8 cellular contexts compared by ENCODE assay signal in genomic region chr18:45324489-45325111, GRCh38.
DNase-seq lines count a peak whose midpoint lies in the region; ATAC-seq and TF ChIP-seq lines count a peak whose summit lies in the region.

No MANE protein-coding gene starts in this region.

- no peaks in the 10 kb centered on the region for H4K20me1 ChIP-seq in GM23248 (ENCODE audit: insufficient read depth)

- H3K27ac Mint-ChIP-seq in progenitor cell of endocrine pancreas = no peak overlapping the region

- no peaks in the 10 kb centered on the region for H3K36me3 ChIP-seq in GM23248 (ENCODE audit: low read depth)

- TF ChIP-seq CTCF in progenitor cell of endocrine pancreas (IDR thresholded peaks at IDR 0.05; ENCODE audit: unreplicated experiment) = no peak

- no peak overlapping the region for H3K4me3 Mint-ChIP-seq in progenitor cell of endocrine pancreas (ENCODE audit: low read depth)

- H3K4me1 Mint-ChIP-seq in progenitor cell of endocrine pancreas (ENCODE audit: low read depth) = peaks cover 21% of the 10 kb centered on the region

- H3K27me3 Mint-ChIP-seq in progenitor cell of endocrine pancreas = peaks cover 31% of the 10 kb centered on the region

- peaks cover 24% of the 10 kb centered on the region for H3F3A ChIP-seq in GM23248 (ENCODE audit: insufficient read depth)

- no peaks in the 10 kb centered on the region for H3K9me3 Mint-ChIP-seq in progenitor cell of endocrine pancreas (ENCODE audit: low read depth)

- peak overlapping the region; percentile 69 for H3K27ac ChIP-seq in GM23248

- ATAC-seq in left ventricle myocardium superior = peak; percentile 56
- no peak for ATAC-seq in HG03342 (IDR thresholded peaks at IDR 0.05; ENCODE audit: unreplicated experiment)

- DNase-seq in GM23248 = peak; percentile 91
- DNase-seq in RPMI7951 (ENCODE audit: low read depth) = peak; percentile 51
- DNase-seq in left ventricle myocardium superior = peak; percentile 54
- DNase-seq in renal cortical epithelial cell (ENCODE audit: low read depth) = peak; percentile 94
- DNase-seq in progenitor cell of endocrine pancreas (ENCODE audit: low spot score, unreplicated experiment) = no peak
- no peak for DNase-seq in SW 1271 (lab: John Stamatoyannopoulos, UW)
- DNase-seq in NCI-H524 (lab: John Stamatoyannopoulos, UW) = no peak

- H3K4me1 ChIP-seq in GM23248 (ENCODE audit: insufficient read depth) = peaks cover 56% of the 10 kb centered on the region

- intact Hi-C loops in left ventricle myocardium superior (cut with micrococcal nuclease) = no loop called here

- no peaks in the 10 kb centered on the region for H3K9me3 ChIP-seq in GM23248 (ENCODE audit: low read depth)

- H3K27me3 ChIP-seq in GM23248 (replicated peaks; ENCODE audit: insufficient read depth) = no peaks in the 10 kb centered on the region

- 1 to 2% methylated on average over 10 of the region's 10 CpGs for WGBS in GM23248 (ENCODE audit: low coverage in 1 of 2, low lambda C conversion rate in 2 of 2, missing lambda C conversion rate in 2 of 2), 2 experiments

- H3K79me2 ChIP-seq in GM23248 (ENCODE audit: insufficient read depth) = no peaks in the 10 kb centered on the region

- H3K9me2 ChIP-seq in GM23248 (ENCODE audit: insufficient read depth) = no peaks in the 10 kb centered on the region

- H2AFZ ChIP-seq in GM23248 = peak overlapping the region; percentile 23; the same call in 1 of the 2 replicates

- H3K9ac ChIP-seq in GM23248 = peak overlapping the region; percentile 35; the same call in 1 of the 2 replicates

- H3K36me3 Mint-ChIP-seq in progenitor cell of endocrine pancreas (ENCODE audit: insufficient read depth) = no peaks in the 10 kb centered on the region

- H3K4me3 ChIP-seq in GM23248 = peak overlapping the region; percentile 25

- H3K4me2 ChIP-seq in GM23248 (ENCODE audit: unreplicated experiment) = peak overlapping the region; percentile 70

- in situ Hi-C loops in GM23248 (cut with MboI) = no loop called here

Comparison
In these comparisons a context has a peak if more than half of its experiments do, and no peak if none do; other contexts are left out.
1. DNase-seq: peak in GM23248 (single experiment), RPMI7951 (single experiment), left ventricle myocardium superior (single experiment) and renal cortical epithelial cell (single experiment); none in progenitor cell of endocrine pancreas (single experiment), SW 1271 (0 of 2) and NCI-H524 (0 of 2).